In the genomic region with DNA sequence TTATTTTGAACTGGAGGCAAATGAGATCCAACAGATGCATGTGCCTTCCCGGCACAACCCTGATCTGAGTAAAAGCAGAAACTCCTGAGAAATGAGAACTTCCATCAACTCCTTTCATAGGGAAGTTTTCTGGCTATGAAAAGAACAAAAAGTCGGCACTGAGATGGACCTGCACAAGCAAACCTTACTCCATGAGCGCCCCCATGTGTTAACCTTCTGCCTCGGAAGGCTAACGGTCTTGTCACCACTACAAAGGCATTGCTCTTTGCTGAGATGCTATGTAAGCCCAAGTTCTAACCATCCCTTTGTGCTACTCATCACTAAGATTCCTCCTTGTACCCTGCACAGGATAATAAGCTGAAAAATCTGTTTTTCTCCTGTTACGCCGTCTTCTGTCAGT, we compare ENCODE assay signal across 12 cellular contexts. TPM values are rescaled to one million over a fixed set of nuclear protein-coding genes. Genes with fewer than 3 reads are reported as not detected.
DNase-seq lines count a peak whose midpoint lies in the region; TF ChIP-seq lines count a peak whose summit lies in the region.
"Had no signal": no experiment of that assay in that cellular context is flagged by ENCODE, and none has a peak within 500 bp of the region (broad histone marks: within the 10 kb centered on the region; RNA-seq: fewer than 3 reads in every experiment).

No MANE protein-coding gene starts in this region.

- H3K4me3 ChIP-seq in GM12865 (ENCODE audit: low read depth, low read length) (no peak overlapping the region), colonic mucosa (no peak overlapping the region)
- H3K4me3 ChIP-seq: heart left ventricle had no signal

- H3K27me3 Mint-ChIP-seq in activated naive CD8-positive, alpha-beta T cell treated with anti-CD3 and anti-CD28 coated beads for 36 hours = peaks cover 25% of the 10 kb centered on the region

- H3K4me3 Mint-ChIP-seq in activated naive CD8-positive, alpha-beta T cell treated with anti-CD3 and anti-CD28 coated beads for 36 hours = no peak overlapping the region
- H3K4me3 Mint-ChIP-seq: activated naive CD8-positive, alpha-beta T cell had no signal

- in situ Hi-C loops in ACHN (cut with HindIII; ENCODE audit: low pct_ligation_motif_present, low pct_unique_long_range_greater_than_20kb, low sequenced_read_pairs) = no loop called here

- no peak overlapping the region for H3K27ac ChIP-seq in colonic mucosa
- H3K27ac ChIP-seq: heart left ventricle had no signal

- H3K36me3 Mint-ChIP-seq in activated naive CD8-positive, alpha-beta T cell treated with anti-CD3 and anti-CD28 coated beads for 36 hours = no peaks in the 10 kb centered on the region
- H3K36me3 Mint-ChIP-seq: activated naive CD8-positive, alpha-beta T cell had no signal

- DNase-seq in ACHN (peak; percentile 19), GM12865 (ENCODE audit: low read depth) (peak; percentile 36), NCI-H82 (lab: John Stamatoyannopoulos, UW) (peak; percentile 66), colonic mucosa (peak; percentile 42), head of caudate nucleus (no peak), NCI-H526 treated with DMSO at 0.1 percent for 48 hours (lab: John Stamatoyannopoulos, UW) (no peak)
- DNase-seq in effector CD8-positive, alpha-beta T cell (lab: John Stamatoyannopoulos, UW) = no peak
- DNase-seq in activated naive CD8-positive, alpha-beta T cell treated with anti-CD3 and anti-CD28 coated beads for 36 hours = no peak
- DNase-seq: heart left ventricle had no signal

- no peaks in the 10 kb centered on the region for H3K9me3 ChIP-seq in colonic mucosa
- H3K9me3 ChIP-seq: heart left ventricle had no signal

- intact Hi-C loops in colonic mucosa (cut with DNase I) (loop anchor here (10.0 kb wide), 1 partner anchor 1548 kb away; no protein-coding TSS in a partner anchor), head of caudate nucleus (cut with DNase I) (no loop called here)

- H3K4me1 Mint-ChIP-seq in activated naive CD8-positive, alpha-beta T cell treated with anti-CD3 and anti-CD28 coated beads for 36 hours = no peaks in the 10 kb centered on the region

- no peak overlapping the region for H3K27ac Mint-ChIP-seq in activated naive CD8-positive, alpha-beta T cell treated with anti-CD3 and anti-CD28 coated beads for 36 hours
- H3K27ac Mint-ChIP-seq: activated naive CD8-positive, alpha-beta T cell had no signal

- H3K36me3 ChIP-seq in colonic mucosa = no peaks in the 10 kb centered on the region
- H3K36me3 ChIP-seq: heart left ventricle had no signal

- TF ChIP-seq CTCF in GM12865 (IDR thresholded peaks at IDR 0.05; ENCODE audit: insufficient read depth, low read depth, low read length, missing control alignments) (peak; percentile 32), colonic mucosa (IDR thresholded peaks at IDR 0.05) (no peak)

- no peaks in the 10 kb centered on the region for H3K27me3 ChIP-seq in colonic mucosa
- H3K27me3 ChIP-seq: heart left ventricle had no signal

- no peak overlapping the region for H3K9ac ChIP-seq in colonic mucosa (ENCODE audit: low read depth in 2 of 2, low read length in 2 of 2)

- H3K9me3 Mint-ChIP-seq in activated naive CD8-positive, alpha-beta T cell treated with anti-CD3 and anti-CD28 coated beads for 36 hours = no peaks in the 10 kb centered on the region

- H3K4me1 ChIP-seq in colonic mucosa = no peaks in the 10 kb centered on the region
- H3K4me1 ChIP-seq: heart left ventricle had no signal

RNA-seq across cellular contexts. Expression of gene SULT1C3, which starts 57.3 kb away (rescaled TPM):
- 1 to 10 TPM in 1 of 2 donors, under 1 TPM in 1; 0.77 to 1.4 TPM for total RNA-seq in colonic mucosa
- not detected for total RNA-seq in activated naive CD8-positive, alpha-beta T cell treated with anti-CD3 and anti-CD28 coated beads for 36 hours
- total RNA-seq: heart left ventricle, sciatic nerve, temporal lobe had no signal

Comparison
In these comparisons a context has a peak if more than half of its experiments do, and no peak if none do; other contexts are left out.
1. DNase-seq: peak in ACHN (single experiment), GM12865 (single experiment), NCI-H82 (single experiment) and colonic mucosa (single experiment); none in head of caudate nucleus (0 of 42), NCI-H526 treated with DMSO at 0.1 percent for 48 hours (single experiment), effector CD8-positive, alpha-beta T cell (single experiment) and activated naive CD8-positive, alpha-beta T cell treated with anti-CD3 and anti-CD28 coated beads for 36 hours (single experiment).